15 cellular contexts compared by ENCODE assay signal in genomic region chr1:173193639-173194038, GRCh38. TPM values are rescaled to one million over a fixed set of nuclear protein-coding genes. Genes with fewer than 3 reads are reported as not detected.
DNase-seq lines count a peak whose midpoint lies in the region; ATAC-seq, FAIRE-seq and TF ChIP-seq lines count a peak whose summit lies in the region.
"Had no signal": no experiment of that assay in that cellular context is flagged by ENCODE, and none has a peak within 500 bp of the region (broad histone marks: within the 10 kb centered on the region; RNA-seq: fewer than 3 reads in every experiment).

No MANE protein-coding gene starts in this region.

- H3K4me2 ChIP-seq in skeletal muscle satellite cell (ENCODE audit: low read length): peak overlapping the region; percentile 36

- H3K27ac ChIP-seq in pancreas: no peak overlapping the region
- H3K27ac ChIP-seq in transverse colon: no peak overlapping the region
- H3K27ac ChIP-seq: WERI-Rb-1 had no signal

- WGBS in pancreas, 2 donors: 80 to 93% methylated on average over 2 of the region's 2 CpGs
- WGBS in transverse colon (ENCODE audit: low coverage in 1 of 2), 2 donors: 64 to 86% methylated on average over 2 of the region's 2 CpGs

- no peak for TF ChIP-seq EP300 in transverse colon (IDR thresholded peaks at IDR 0.05; ENCODE audit: low read depth)

- no peaks in the 10 kb centered on the region for H3K36me3 ChIP-seq in skeletal muscle satellite cell (ENCODE audit: insufficient read depth, low read length)
- H3K36me3 ChIP-seq in pancreas: no peaks in the 10 kb centered on the region
- no peaks in the 10 kb centered on the region for H3K36me3 ChIP-seq in transverse colon
- H3K36me3 ChIP-seq: WERI-Rb-1 had no signal

- no peak for FAIRE-seq in pancreas (lab: Jason Lieb, UNC)
- FAIRE-seq: GM12892 had no signal

- intact Hi-C loops in pancreas (cut with DNase I): no loop called here
- intact Hi-C loops in transverse colon (cut with DNase I; ENCODE audit: low total_unique reads): no loop called here

- H3K4me3 ChIP-seq in skeletal muscle satellite cell (ENCODE audit: low read length) (no peak overlapping the region), pancreas (no peak overlapping the region), transverse colon (no peak overlapping the region)

- H3K9ac ChIP-seq in skeletal muscle satellite cell (ENCODE audit: low read depth, low read length): peak overlapping the region; percentile 35

- in situ Hi-C loops in transverse colon (cut with MboI; ENCODE audit: low pct_ligation_motif_present in 1 of 4, low pct_unique_long_range_greater_than_20kb in 1 of 4, low sequenced_read_pairs in 3 of 4): no loop called here

- peaks cover 34% of the 10 kb centered on the region for H3K4me1 ChIP-seq in skeletal muscle satellite cell (ENCODE audit: control insufficient read depth, insufficient read depth, low read length)
- H3K4me1 ChIP-seq in pancreas: peaks cover 7 to 14% (median 13%) of the 10 kb centered on the region in 3 donors
- H3K4me1 ChIP-seq in transverse colon: peaks cover 11 to 22% (median 13%) of the 10 kb centered on the region in 4 donors

- no peak for ATAC-seq in pancreas
- ATAC-seq: activated naive CD8-positive, alpha-beta T cell treated with anti-CD3 and anti-CD28 coated beads, Interleukin-2, amount 50 U/mL, for 24 hours; left cardiac atrium had no signal

- TF ChIP-seq POLR2A in transverse colon (IDR thresholded peaks at IDR 0.05): no peak

- no peaks in the 10 kb centered on the region for H3K27me3 ChIP-seq in skeletal muscle satellite cell (ENCODE audit: control insufficient read depth, insufficient read depth, low read length)
- H3K27me3 ChIP-seq in pancreas: no peaks in the 10 kb centered on the region
- no peaks in the 10 kb centered on the region for H3K27me3 ChIP-seq in transverse colon

- TF ChIP-seq CTCF in pancreas (IDR thresholded peaks at IDR 0.05): no peak
- TF ChIP-seq CTCF in transverse colon (IDR thresholded peaks at IDR 0.05): no peak

- peak; percentile 93 for DNase-seq in HCEC 1CT
- peak; percentile 54 for DNase-seq in OCI-M1 (lab: John Stamatoyannopoulos, UW)
- peak; percentile 71 for DNase-seq in fibroblast of gingiva (ENCODE audit: low read depth)
- no peak for DNase-seq in pancreas
- no peak for DNase-seq in NCI-H1417 (lab: John Stamatoyannopoulos, UW)
- DNase-seq in transverse colon: no peak
- DNase-seq: activated naive CD8-positive, alpha-beta T cell treated with anti-CD3 and anti-CD28 coated beads, Interleukin-2, amount 50 U/mL, for 24 hours; Calu3; GOT3; head of caudate nucleus; left cardiac atrium; NCI-H1048; WERI-Rb-1 had no signal

- no peaks in the 10 kb centered on the region for H3K9me3 ChIP-seq in skeletal muscle satellite cell (replicated peaks; ENCODE audit: low read length)
- no peaks in the 10 kb centered on the region for H3K9me3 ChIP-seq in pancreas
- no peaks in the 10 kb centered on the region for H3K9me3 ChIP-seq in transverse colon

RNA-seq across cellular contexts. Expression of gene TNFSF4, which starts 13.5 kb away (rescaled TPM):
- total RNA-seq in skeletal muscle satellite cell (2012; rRNA removed): 2.3 and 4.4 TPM in 2 replicates
- total RNA-seq in pancreas (1 to 10 TPM in 1 of 6 donors, under 1 TPM in 5; 0.25 to 1.1 (median 0.45) TPM), transverse colon (1 to 10 TPM in 3 of 4 donors, not detected in 1; 1.4 to 1.6 (median 1.5) TPM)
- under 1 TPM; 0.30 to 0.61 TPM for polyA plus RNA-seq in pancreas

Comparison
In these comparisons a context has a peak if more than half of its experiments do, and no peak if none do; other contexts are left out.
1. DNase-seq: peak in HCEC 1CT (single experiment), OCI-M1 (single experiment) and fibroblast of gingiva (single experiment); none in pancreas (0 of 6), NCI-H1417 (0 of 3) and transverse colon (single experiment).